2 cellular contexts compared by ENCODE assay signal in genomic region chr6:82878812-82879211, GRCh38.
A peak's percentile ranks its signal among the peaks of the same experiment; 100 is the strongest.
TF ChIP-seq lines count a peak whose summit lies in the region.

No MANE protein-coding gene starts in this region.

TF ChIP-seq in HepG2, 621 proteins besides CTCF, POLR2A, EP300 and RAD21:
- TF ChIP-seq MIXL1 (CRISPR knock-in tag; IDR thresholded peaks at IDR 0.05) (no peak), FOSL2 (CRISPR knock-in tag; IDR thresholded peaks at IDR 0.05) (0 out of 2 replicates have a peak, but pooled peaks have one; percentile 11)

TF ChIP-seq in K562, 482 proteins besides CTCF, POLR2A, EP300 and RAD21:
- TF ChIP-seq HMGN3 (IDR thresholded peaks at IDR 0.05; ENCODE audit: borderline replicate concordance, extremely low read depth, insufficient read length, low read depth, low read length) (no peak), RBM25 (IDR thresholded peaks at IDR 0.05; ENCODE audit: low read depth, low read length, severe bottlenecking) (no peak), ZNF253 (CRISPR knock-in tag; conservative IDR thresholded peaks at IDR 0.05) (no peak), ZNF239 (CRISPR knock-in tag; IDR thresholded peaks at IDR 0.05) (no peak), ZNF140 (CRISPR knock-in tag; IDR thresholded peaks at IDR 0.05) (no peak), ZBTB1 (CRISPR knock-in tag; IDR thresholded peaks at IDR 0.05; ENCODE audit: borderline replicate concordance, low read depth) (no peak), ZNF175 (CRISPR knock-in tag; IDR thresholded peaks at IDR 0.05; ENCODE audit: low read depth) (no peak), FOS (IDR thresholded peaks at IDR 0.05; ENCODE audit: extremely low read depth, insufficient read length) (no peak), HDAC6 (IDR thresholded peaks at IDR 0.05; ENCODE audit: low read depth, low read length) (no peak), CSDE1 (IDR thresholded peaks at IDR 0.05) (no peak), ESRRA (IDR thresholded peaks at IDR 0.05; ENCODE audit: borderline replicate concordance, low read depth) (no peak), NFATC3 (IDR thresholded peaks at IDR 0.05) (no peak), ZKSCAN3 (CRISPR knock-in tag; IDR thresholded peaks at IDR 0.05) (no peak), PRDM10 (IDR thresholded peaks at IDR 0.05; ENCODE audit: partially characterized antibody) (no peak), SRSF9 (IDR thresholded peaks at IDR 0.05; ENCODE audit: borderline replicate concordance, low read depth, low read length) (no peak), KDM2B (CRISPR knock-in tag; IDR thresholded peaks at IDR 0.05) (no peak), SMC3 (conservative IDR thresholded peaks at IDR 0.05; ENCODE audit: insufficient read depth, low read depth, low read length) (no peak), ATF7 (IDR thresholded peaks at IDR 0.05) (no peak)
- TF ChIP-seq, protein P1, sequence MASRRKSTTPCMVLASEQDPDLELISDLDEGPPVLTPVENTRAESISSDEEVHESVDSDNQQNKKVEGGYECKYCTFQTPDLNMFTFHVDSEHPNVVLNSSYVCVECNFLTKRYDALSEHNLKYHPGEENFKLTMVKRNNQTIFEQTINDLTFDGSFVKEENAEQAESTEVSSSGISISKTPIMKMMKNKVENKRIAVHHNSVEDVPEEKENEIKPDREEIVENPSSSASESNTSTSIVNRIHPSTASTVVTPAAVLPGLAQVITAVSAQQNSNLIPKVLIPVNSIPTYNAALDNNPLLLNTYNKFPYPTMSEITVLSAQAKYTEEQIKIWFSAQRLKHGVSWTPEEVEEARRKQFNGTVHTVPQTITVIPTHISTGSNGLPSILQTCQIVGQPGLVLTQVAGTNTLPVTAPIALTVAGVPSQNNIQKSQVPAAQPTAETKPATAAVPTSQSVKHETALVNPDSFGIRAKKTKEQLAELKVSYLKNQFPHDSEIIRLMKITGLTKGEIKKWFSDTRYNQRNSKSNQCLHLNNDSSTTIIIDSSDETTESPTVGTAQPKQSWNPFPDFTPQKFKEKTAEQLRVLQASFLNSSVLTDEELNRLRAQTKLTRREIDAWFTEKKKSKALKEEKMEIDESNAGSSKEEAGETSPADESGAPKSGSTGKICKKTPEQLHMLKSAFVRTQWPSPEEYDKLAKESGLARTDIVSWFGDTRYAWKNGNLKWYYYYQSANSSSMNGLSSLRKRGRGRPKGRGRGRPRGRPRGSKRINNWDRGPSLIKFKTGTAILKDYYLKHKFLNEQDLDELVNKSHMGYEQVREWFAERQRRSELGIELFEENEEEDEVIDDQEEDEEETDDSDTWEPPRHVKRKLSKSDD (conservative IDR thresholded peaks at IDR 0.05; ENCODE audit: low read length), result no peak
TF ChIP-seq in K562: peak in this region for 0.
